Comparison of ENCODE assay signal across 1 cellular context in genomic region chr2:98446850-98447249, GRCh38.
TF ChIP-seq lines count a peak whose summit lies in the region.

No MANE protein-coding gene starts in this region.

TF ChIP-seq in WTC11, 78 proteins besides CTCF, POLR2A, EP300 and RAD21 (continued from another document):
- TF ChIP-seq AR (CRISPR knock-in tag; IDR thresholded peaks at IDR 0.05) (no peak), IRF2 (CRISPR knock-in tag; IDR thresholded peaks at IDR 0.05; ENCODE audit: borderline replicate concordance, low read depth) (no peak)
